8 cellular contexts compared by ENCODE assay signal in the genomic region with DNA sequence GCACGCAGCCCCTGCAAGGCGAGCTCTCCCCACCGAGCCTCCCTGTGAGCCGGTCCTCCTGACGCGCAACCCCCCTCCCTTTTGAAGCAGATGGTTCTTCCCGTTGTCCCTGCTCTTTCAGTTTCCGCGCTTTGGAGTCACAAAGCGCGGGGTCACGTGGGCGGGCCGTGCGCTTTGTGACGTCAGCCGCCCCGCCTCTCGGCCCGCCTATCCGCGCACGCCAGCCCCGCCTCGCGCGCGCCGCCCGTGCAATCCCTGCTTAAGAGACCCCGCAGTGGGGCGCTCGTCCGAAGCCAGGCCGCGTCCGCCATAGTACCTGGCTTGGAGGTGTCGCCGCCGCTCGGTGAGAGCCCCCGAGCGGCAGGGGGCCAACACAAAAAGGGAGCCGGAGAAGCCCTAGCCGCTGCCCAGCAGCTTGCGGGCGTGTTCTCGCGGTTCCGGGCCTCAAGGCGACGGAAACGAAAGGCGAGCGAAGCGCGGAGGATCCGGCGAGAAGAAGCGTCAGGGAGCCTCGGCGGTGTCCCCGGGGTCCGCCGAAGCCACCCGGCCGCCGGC. TPM values are rescaled to one million over a fixed set of nuclear protein-coding genes. Genes with fewer than 3 reads are reported as not detected.
DNase-seq lines count a peak whose midpoint lies in the region; ATAC-seq lines count a peak whose summit lies in the region.

A gene with protein sequence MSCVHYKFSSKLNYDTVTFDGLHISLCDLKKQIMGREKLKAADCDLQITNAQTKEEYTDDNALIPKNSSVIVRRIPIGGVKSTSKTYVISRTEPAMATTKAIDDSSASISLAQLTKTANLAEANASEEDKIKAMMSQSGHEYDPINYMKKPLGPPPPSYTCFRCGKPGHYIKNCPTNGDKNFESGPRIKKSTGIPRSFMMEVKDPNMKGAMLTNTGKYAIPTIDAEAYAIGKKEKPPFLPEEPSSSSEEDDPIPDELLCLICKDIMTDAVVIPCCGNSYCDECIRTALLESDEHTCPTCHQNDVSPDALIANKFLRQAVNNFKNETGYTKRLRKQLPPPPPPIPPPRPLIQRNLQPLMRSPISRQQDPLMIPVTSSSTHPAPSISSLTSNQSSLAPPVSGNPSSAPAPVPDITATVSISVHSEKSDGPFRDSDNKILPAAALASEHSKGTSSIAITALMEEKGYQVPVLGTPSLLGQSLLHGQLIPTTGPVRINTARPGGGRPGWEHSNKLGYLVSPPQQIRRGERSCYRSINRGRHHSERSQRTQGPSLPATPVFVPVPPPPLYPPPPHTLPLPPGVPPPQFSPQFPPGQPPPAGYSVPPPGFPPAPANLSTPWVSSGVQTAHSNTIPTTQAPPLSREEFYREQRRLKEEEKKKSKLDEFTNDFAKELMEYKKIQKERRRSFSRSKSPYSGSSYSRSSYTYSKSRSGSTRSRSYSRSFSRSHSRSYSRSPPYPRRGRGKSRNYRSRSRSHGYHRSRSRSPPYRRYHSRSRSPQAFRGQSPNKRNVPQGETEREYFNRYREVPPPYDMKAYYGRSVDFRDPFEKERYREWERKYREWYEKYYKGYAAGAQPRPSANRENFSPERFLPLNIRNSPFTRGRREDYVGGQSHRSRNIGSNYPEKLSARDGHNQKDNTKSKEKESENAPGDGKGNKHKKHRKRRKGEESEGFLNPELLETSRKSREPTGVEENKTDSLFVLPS (N-terminal part only) (plus strand): TSS at position 272 of the 555 bp plus-strand sequence. CDS start 1,061 bp downstream, outside the sequence.

- peaks cover 25 to 36% (median 29%) of the 10 kb centered on the region in 3 donors for H3K4me1 Mint-ChIP-seq in IgD-negative memory B cell

- H3K27ac ChIP-seq in epithelial cell of prostate: peak within 1 kb of the TSS; percentile 85

- no peaks in the 10 kb centered on the region for H3K27me3 Mint-ChIP-seq in IgD-negative memory B cell

- DNase-seq in DMS153 (lab: John Stamatoyannopoulos, UW) (peak; percentile 93), OCI-M1 (lab: John Stamatoyannopoulos, UW) (peak; percentile 97), activated T-cell treated with anti-CD3 and anti-CD28 coated beads for 4 hours (peak; percentile 88), epithelial cell of prostate (ENCODE audit: low read depth, low spot score) (peak; percentile 82), mucosa of gallbladder (ENCODE audit: low spot score) (peak; percentile 95)
- peak; percentile 82 to 84 for DNase-seq in stimulated activated CD8-positive, alpha-beta memory T cell treated with anti-CD3 and anti-CD28 coated beads, Interleukin-4, amount 100 ng/mL, for 4 hours (ENCODE audit: low read depth in 2 of 2, low spot score in 1 of 2)

- peak within 1 kb of the TSS; percentile 100 for H3K27ac Mint-ChIP-seq in IgD-negative memory B cell

- no peaks in the 10 kb centered on the region for H3K9me3 Mint-ChIP-seq in IgD-negative memory B cell

- no peaks in the 10 kb centered on the region for H3K36me3 Mint-ChIP-seq in IgD-negative memory B cell

- peak; percentile 94 for ATAC-seq in GM21528 (IDR thresholded peaks at IDR 0.05; ENCODE audit: low FRiP score, unreplicated experiment)

- H3K4me3 Mint-ChIP-seq in IgD-negative memory B cell: peak within 1 kb of the TSS; percentile 100

RNA-seq across cellular contexts. Expression of the gene that starts here (rescaled TPM):
- polyA plus RNA-seq in IgD-negative memory B cell: 31.5 TPM
- total RNA-seq in mucosa of gallbladder: 39.1 TPM

Comparison
In these comparisons a context has a peak if more than half of its experiments do, and no peak if none do; other contexts are left out.
1. Peak in every context shown above with its lines: DNase-seq, ATAC-seq and H3K27ac ChIP-seq.